23 cellular contexts compared by ENCODE assay signal in genomic region chr5:179242676-179243075, GRCh38.
DNase-seq lines count a peak whose midpoint lies in the region; ATAC-seq, FAIRE-seq and TF ChIP-seq lines count a peak whose summit lies in the region.
"Had no signal": no experiment of that assay in that cellular context is flagged by ENCODE, and none has a peak within 500 bp of the region (broad histone marks: within the 10 kb centered on the region; RNA-seq: fewer than 3 reads in every experiment).

No MANE protein-coding gene starts in this region.

- TF ChIP-seq CTCF in left ventricle myocardium inferior (IDR thresholded peaks at IDR 0.05; ENCODE audit: borderline replicate concordance) = no peak
- no peak for TF ChIP-seq CTCF in H1 (IDR thresholded peaks at IDR 0.05; ENCODE audit: control extremely low read depth in 1 of 3, insufficient read depth in 1 of 3, low read depth in 1 of 3, low read length in 3 of 3)
- no peak for TF ChIP-seq CTCF in GM13977 (IDR thresholded peaks at IDR 0.05; ENCODE audit: extremely low read depth, insufficient read depth, missing control alignments)

- no peak overlapping the region for H3K56ac ChIP-seq in H1 (replicated peaks; ENCODE audit: insufficient read length, low read depth, low read length)

- H3K4ac ChIP-seq in H1 (replicated peaks; ENCODE audit: insufficient read length, low read depth, low read length) = no peak overlapping the region
- H3K4ac ChIP-seq in trophoblast cell (ENCODE audit: low read depth, low read length) = no peak overlapping the region

- in situ Hi-C loops in GM13977 (cut with MboI; ENCODE audit: low pct_unique_long_range_greater_than_20kb, low sequenced_read_pairs, unreplicated experiment) = no loop called here

- H2BK20ac ChIP-seq in H1 (ENCODE audit: low read length) = no peak overlapping the region

- intact Hi-C loops in left ventricle myocardium inferior (cut with micrococcal nuclease) = no loop called here
- intact Hi-C loops in Right ventricle myocardium superior (cut with DNase I) = no loop called here
- intact Hi-C loops in posterior vena cava (cut with DNase I) = no loop called here

- ATAC-seq in Right ventricle myocardium superior (ENCODE audit: poor library complexity) (no peak), HG03342 (IDR thresholded peaks at IDR 0.05; ENCODE audit: unreplicated experiment) (no peak)
- ATAC-seq: CD8-positive, alpha-beta T cell; GM12878; left lobe of liver; PC-3 had no signal

- H3K4me2 ChIP-seq in H1 (ENCODE audit: insufficient read depth in 1 of 2, low read depth in 2 of 2, low read length in 2 of 2) = no peak overlapping the region
- no peak overlapping the region for H3K4me2 ChIP-seq in trophoblast cell (ENCODE audit: low read length)
- H3K4me2 ChIP-seq: KMS-11 had no signal

- H3K18ac ChIP-seq in H1 (ENCODE audit: extremely low read depth, low read length) (no peak overlapping the region), trophoblast cell (ENCODE audit: low read length) (no peak overlapping the region)

- CTCF ChIA-PET in H1 (lab: Charles Lee; ENCODE audit: partially characterized antibody) = interaction anchor here (0.5 to 1.5 kb wide), 3 partner anchors 16 to 636 kb away, joined by 3 to 4 read pairs (median 4); no protein-coding TSS in a partner anchor

- H4K8ac ChIP-seq in H1 (ENCODE audit: extremely low read depth, insufficient read depth, low read length) (no peak overlapping the region), trophoblast cell (ENCODE audit: low read depth, low read length) (no peak overlapping the region)

- no peak overlapping the region for H3K4me3 ChIP-seq in left ventricle myocardium inferior
- H3K4me3 ChIP-seq in H1 (ENCODE audit: extremely low read depth in 1 of 4, insufficient read depth in 2 of 4, low read depth in 3 of 4, low read length in 4 of 4) = no peak overlapping the region
- H3K4me3 ChIP-seq in trophoblast cell (ENCODE audit: low read depth, low read length) = no peak overlapping the region
- H3K4me3 ChIP-seq: esophagus muscularis mucosa, GM12878, mucosa of descending colon had no signal

- H2BK12ac ChIP-seq in H1 (ENCODE audit: low read depth, low read length) = no peak overlapping the region
- H2BK12ac ChIP-seq in trophoblast cell (ENCODE audit: low read length) = no peak overlapping the region

- FAIRE-seq in H1 (lab: Jason Lieb, UNC) = no peak
- FAIRE-seq: GM12878 had no signal

- 86% methylated on average over 6 of the region's 6 CpGs; no CpG with 5 or more reads in 1 of the 2 experiments for WGBS in H1 (ENCODE audit: extremely low coverage in 1 of 2, insufficient coverage in 1 of 2, insufficient read length in 1 of 2, insufficient replicate concordance in 2 of 2, low coverage in 1 of 2, low lambda C conversion rate in 2 of 2, missing lambda C conversion rate in 1 of 2), 2 experiments
- WGBS in trophoblast cell (ENCODE audit: extremely low coverage, insufficient coverage, insufficient read length) = no CpG with 5 or more reads among the region's 6 CpGs

- H3K27me3 ChIP-seq in left ventricle myocardium inferior (ENCODE audit: low read depth) (peaks cover 41% of the 10 kb centered on the region), H1 (replicated peaks in 1 of 4; ENCODE audit: control insufficient read depth in 3 of 4, extremely low read depth in 1 of 4, insufficient read depth in 3 of 4, low read length in 3 of 4) (no peaks in the 10 kb centered on the region), trophoblast cell (ENCODE audit: insufficient read depth, low read length) (no peaks in the 10 kb centered on the region)
- H3K27me3 ChIP-seq: esophagus muscularis mucosa had no signal

- no peaks in the 10 kb centered on the region for H3K36me3 ChIP-seq in left ventricle myocardium inferior
- no peaks in the 10 kb centered on the region for H3K36me3 ChIP-seq in H1 (ENCODE audit: control insufficient read depth in 2 of 4, insufficient read depth in 4 of 4, low read length in 3 of 4)
- peaks cover 2 to 3% of the 10 kb centered on the region in 2 experiments for H3K36me3 ChIP-seq in trophoblast cell (ENCODE audit: control insufficient read depth in 1 of 2, insufficient read depth in 2 of 2, low read length in 2 of 2)
- H3K36me3 ChIP-seq: esophagus muscularis mucosa had no signal

- no peak for TF ChIP-seq EP300 in H1 (IDR thresholded peaks at IDR 0.05; ENCODE audit: borderline replicate concordance in 1 of 2, low read depth in 2 of 2, low read length in 2 of 2)

- H3K79me2 ChIP-seq in H1 (ENCODE audit: control insufficient read depth in 1 of 2, insufficient read depth in 2 of 2, low read length in 2 of 2) (no peaks in the 10 kb centered on the region), trophoblast cell (ENCODE audit: control insufficient read depth, insufficient read depth, low read length, poor library complexity) (no peaks in the 10 kb centered on the region)

- H4K12ac ChIP-seq in trophoblast cell (ENCODE audit: low read depth, low read length) = no peak overlapping the region

- H2BK120ac ChIP-seq in H1 (replicated peaks; ENCODE audit: low read depth, low read length) (no peak overlapping the region), trophoblast cell (ENCODE audit: insufficient read depth, low read length, poor library complexity) (no peak overlapping the region)

- no peak for TF ChIP-seq POLR2A in H1 (IDR thresholded peaks at IDR 0.05; ENCODE audit: control extremely low read depth in 1 of 2, low read depth in 2 of 2, low read length in 2 of 2)

- H3K9me3 ChIP-seq in left ventricle myocardium inferior (replicated peaks) (peaks cover 28% of the 10 kb centered on the region), H1 (ENCODE audit: insufficient read depth in 2 of 2, low read depth in 1 of 2, low read length in 1 of 2) (peaks cover under 1 to 4% of the 10 kb centered on the region in 2 experiments; a peak in 2 of 4 replicates), trophoblast cell (ENCODE audit: insufficient read depth, low read depth, low read length) (peaks cover 2% of the 10 kb centered on the region)
- H3K9me3 ChIP-seq: mucosa of descending colon had no signal

- peaks cover 4% of the 10 kb centered on the region; the same call in 1 of the 2 replicates for H3K23me2 ChIP-seq in H1 (ENCODE audit: low read depth, low read length)

- H4K5ac ChIP-seq in H1 (ENCODE audit: insufficient read length, low read depth, low read length) = no peak overlapping the region

- H4K91ac ChIP-seq in H1 (replicated peaks; ENCODE audit: insufficient read length, low read length) (peak overlapping the region; percentile 10), trophoblast cell (ENCODE audit: low read depth, low read length) (no peak overlapping the region)

- H3K79me1 ChIP-seq in H1 (ENCODE audit: low read depth, low read length) = no peaks in the 10 kb centered on the region
- H3K79me1 ChIP-seq in trophoblast cell (ENCODE audit: low read length) = no peaks in the 10 kb centered on the region

- H3K27ac ChIP-seq in left ventricle myocardium inferior (replicated peaks) (peak overlapping the region; percentile 42), H1 (ENCODE audit: low read depth, low read length) (no peak overlapping the region), trophoblast cell (ENCODE audit: low read depth, low read length) (no peak overlapping the region)
- H3K27ac ChIP-seq: KMS-11 had no signal

- H3K14ac ChIP-seq in H1 (ENCODE audit: insufficient read length) = no peak overlapping the region
- no peak overlapping the region for H3K14ac ChIP-seq in trophoblast cell (ENCODE audit: low read length)

- no peak overlapping the region for H2AK5ac ChIP-seq in H1 (ENCODE audit: low read depth, low read length)
- H2AK5ac ChIP-seq in trophoblast cell (ENCODE audit: low read length) = no peak overlapping the region

- no peak for TF ChIP-seq RAD21 in H1 (IDR thresholded peaks at IDR 0.05 in 1 of 2, conservative IDR thresholded peaks at IDR 0.05 in 1 of 2; ENCODE audit: low read depth in 2 of 2, low read length in 2 of 2)

- H3K4me1 ChIP-seq in left ventricle myocardium inferior = peaks cover 15% of the 10 kb centered on the region
- peaks cover 0 to 7% (median 3%) of the 10 kb centered on the region in 4 experiments; a peak in 4 of 7 replicates for H3K4me1 ChIP-seq in H1 (replicated peaks in 1 of 4; ENCODE audit: control insufficient read depth in 3 of 4, insufficient read depth in 4 of 4, low read length in 3 of 4)
- peaks cover 0 to 4% of the 10 kb centered on the region in 2 experiments for H3K4me1 ChIP-seq in trophoblast cell (ENCODE audit: control insufficient read depth in 1 of 2, insufficient read depth in 2 of 2, low read length in 2 of 2)

- H3K23ac ChIP-seq in H1 (ENCODE audit: insufficient read length) = no peak overlapping the region
- no peak overlapping the region for H3K23ac ChIP-seq in trophoblast cell (ENCODE audit: low read length)

- no peak overlapping the region for H3K9ac ChIP-seq in H1 (replicated peaks in 1 of 4; ENCODE audit: extremely low read depth in 1 of 4, low read depth in 3 of 4, low read length in 3 of 4)
- no peak overlapping the region for H3K9ac ChIP-seq in trophoblast cell (ENCODE audit: low read length)
- H3K9ac ChIP-seq: KMS-11 had no signal

- H2BK15ac ChIP-seq in H1 (ENCODE audit: low read length) = no peak overlapping the region

- H2AFZ ChIP-seq in H1 (ENCODE audit: low read length) (no peak overlapping the region), trophoblast cell (ENCODE audit: insufficient read depth, low read length, poor library complexity) (no peak overlapping the region)

- no peaks in the 10 kb centered on the region for H4K20me1 ChIP-seq in H1 (replicated peaks in 1 of 2; ENCODE audit: control insufficient read depth in 1 of 2, insufficient read depth in 2 of 2, low read length in 2 of 2)

- POLR2A ChIA-PET in H1 (lab: Charles Lee; ENCODE audit: partially characterized antibody) = no interaction called here

- DNase-seq in left ventricle myocardium inferior (no peak), Right ventricle myocardium superior (no peak), H1 (ENCODE audit: low read depth in 1 of 2, low spot score in 2 of 2) (no peak), posterior vena cava (ENCODE audit: low spot score) (peak; percentile 37), GM13977 (ENCODE audit: low spot score) (no peak), trophoblast cell (no peak), EL (no peak)
- DNase-seq: activated CD4-positive, alpha-beta T cell treated with anti-CD3 and anti-CD28 coated beads, Interleukin-2, amount 10 ng/mL, durations not matched to agents 24 days and 14 days; activated CD8-positive, alpha-beta memory T cell treated with anti-CD3 and anti-CD28 coated beads, Interleukin-2, amount 50 U/mL, for 48 hours; activated gamma-delta T cell; CD8-positive, alpha-beta T cell; effector CD8-positive, alpha-beta T cell; NCI-H187 treated with DMSO at 0.1 percent for 48 hours; NCI-H2227 treated with DMSO at 0.1 percent for 48 hours; PC-3; SIG-M5; stimulated activated CD4-positive, alpha-beta T cell treated with anti-CD3 and anti-CD28 coated beads, Interleukin-15, amount 100 ng/mL, for 24 hours had no signal

- H2BK5ac ChIP-seq in H1 (ENCODE audit: low read depth, low read length) (no peak overlapping the region), trophoblast cell (ENCODE audit: low read depth, low read length, poor library complexity) (no peak overlapping the region)

TF ChIP-seq in H1, 55 proteins besides CTCF, POLR2A, EP300 and RAD21 (continues in another document):
- no peak for TF ChIP-seq HDAC2 (IDR thresholded peaks at IDR 0.05; ENCODE audit: borderline replicate concordance in 1 of 2, low read depth in 2 of 2, low read length in 2 of 2)
- TF ChIP-seq GABPA (IDR thresholded peaks at IDR 0.05; ENCODE audit: borderline replicate concordance, insufficient read depth, low read length) = no peak
- no peak for TF ChIP-seq SIX5 (IDR thresholded peaks at IDR 0.05; ENCODE audit: low read depth, low read length)
